ENCODE assay signal across 10 cellular contexts in genomic region chr12:27221625-27222387, GRCh38. TPM values are rescaled to one million over a fixed set of nuclear protein-coding genes. Genes with fewer than 3 reads are reported as not detected.
DNase-seq lines count a peak whose midpoint lies in the region; ATAC-seq and TF ChIP-seq lines count a peak whose summit lies in the region.
"Had no signal": no experiment of that assay in that cellular context is flagged by ENCODE, and none has a peak within 500 bp of the region (broad histone marks: within the 10 kb centered on the region; RNA-seq: fewer than 3 reads in every experiment).

No MANE protein-coding gene starts in this region.

- H3K23me2 ChIP-seq in H9 (ENCODE audit: insufficient read length, low read depth, low read length, poor library complexity, severe bottlenecking) = no peaks in the 10 kb centered on the region

- H3K23ac ChIP-seq in H9 (ENCODE audit: insufficient read length, low read depth, low read length) = no peak overlapping the region

- H2BK5ac ChIP-seq in H9 (ENCODE audit: insufficient read length, low read length) = no peak overlapping the region

- no peak overlapping the region for H3K4ac ChIP-seq in H9 (ENCODE audit: low read depth, low read length)

- H3K56ac ChIP-seq in H9 (ENCODE audit: insufficient read length, low read depth, low read length) = no peak overlapping the region

- no peaks in the 10 kb centered on the region for H3K79me1 ChIP-seq in H9 (ENCODE audit: insufficient read depth, low read depth, low read length, poor library complexity, severe bottlenecking)

- WGBS in H9 (ENCODE audit: extremely low coverage, insufficient read length, low lambda C conversion rate) = no CpG with 5 or more reads among the region's 7 CpGs

- no peak overlapping the region for H2AFZ ChIP-seq in H9 (ENCODE audit: low read length)

- no peak overlapping the region for H2BK20ac ChIP-seq in H9 (ENCODE audit: low read depth, low read length, poor library complexity, severe bottlenecking)

- H3K4me1 ChIP-seq in H9 (ENCODE audit: insufficient read depth, low read length) = no peaks in the 10 kb centered on the region

- H3K27ac ChIP-seq in H9 (ENCODE audit: insufficient read length, low read depth, low read length) = no peak overlapping the region

- TF ChIP-seq CTCF in H9 (conservative IDR thresholded peaks at IDR 0.05) = no peak

- H3K4me3 Mint-ChIP-seq in H9 = no peak overlapping the region

- no peaks in the 10 kb centered on the region for H3K36me3 Mint-ChIP-seq in H9 (ENCODE audit: insufficient read depth in 1 of 3, low read depth in 3 of 3)

- H3K14ac ChIP-seq in H9 (ENCODE audit: insufficient read depth, low read length) = no peak overlapping the region

- no peak overlapping the region for H4K5ac ChIP-seq in H9 (ENCODE audit: insufficient read length, low read depth, low read length)

- no peak overlapping the region for H4K91ac ChIP-seq in H9 (ENCODE audit: insufficient read length, low read depth, low read length)

- H3K9me3 Mint-ChIP-seq in H9 = no peaks in the 10 kb centered on the region

- no peak overlapping the region for H3K27ac Mint-ChIP-seq in H9

- H3K27me3 Mint-ChIP-seq in H9 (ENCODE audit: low read depth) = no peaks in the 10 kb centered on the region

- no peak overlapping the region for H3K9ac ChIP-seq in H9 (ENCODE audit: extremely low read depth, insufficient read length, low read length)

- H3K18ac ChIP-seq in H9 (ENCODE audit: insufficient read length, low read depth, low read length) = no peak overlapping the region

- H3K79me2 ChIP-seq in H9 (ENCODE audit: insufficient read depth, low read length) = no peaks in the 10 kb centered on the region; the same call in 1 of the 2 replicates

- H2AK5ac ChIP-seq in H9 (ENCODE audit: insufficient read length, low read length) = no peak overlapping the region

- H2BK12ac ChIP-seq in H9 (ENCODE audit: insufficient read length, low read depth, low read length) = no peak overlapping the region

- no peak overlapping the region for H3K4me2 ChIP-seq in H9 (ENCODE audit: insufficient read depth, insufficient read length, low read length)

- no peaks in the 10 kb centered on the region for H4K20me1 ChIP-seq in H9 (ENCODE audit: control insufficient read depth, insufficient read depth, insufficient read length)

- H3K9me3 ChIP-seq in H9 (ENCODE audit: control insufficient read depth, low read depth, low read length) = no peaks in the 10 kb centered on the region
- H3K9me3 ChIP-seq: sigmoid colon had no signal

- no peaks in the 10 kb centered on the region for H3K27me3 ChIP-seq in H9 (ENCODE audit: insufficient read depth, low read length)
- H3K27me3 ChIP-seq: sigmoid colon had no signal

- no peak overlapping the region for H4K8ac ChIP-seq in H9 (replicated peaks; ENCODE audit: insufficient read length, low read depth, low read length)

- H3T11ph ChIP-seq in H9 (ENCODE audit: low read length) = no peak overlapping the region

- no peak overlapping the region for H2BK15ac ChIP-seq in H9 (ENCODE audit: low read depth, low read length)

- H3K4me1 Mint-ChIP-seq in H9 = no peaks in the 10 kb centered on the region

- DNase-seq in left lobe of liver (ENCODE audit: low spot score) (no peak), kidney glomerular epithelial cell (lab: John Stamatoyannopoulos, UW) (no peak), H9 (no peak), H4 (ENCODE audit: low spot score) (no peak), T1000 (lab: John Stamatoyannopoulos, UW) (no peak)
- DNase-seq: sigmoid colon; stimulated activated naive CD8-positive, alpha-beta T cell treated with anti-CD3 and anti-CD28 coated beads, Interleukin-15, Interleukin-2, amounts not matched to agents 100 U/mL and 50 U/mL, for 24 hours had no signal

- ATAC-seq in GM18517 (IDR thresholded peaks at IDR 0.05; ENCODE audit: unreplicated experiment) (peak; percentile 79), GM21529 (IDR thresholded peaks at IDR 0.05; ENCODE audit: unreplicated experiment) (peak; percentile 76), HG03378 (IDR thresholded peaks at IDR 0.05; ENCODE audit: unreplicated experiment) (peak; percentile 68), left lobe of liver (peak; percentile 12)
- ATAC-seq: stimulated activated naive CD8-positive, alpha-beta T cell treated with anti-CD3 and anti-CD28 coated beads, Interleukin-15, Interleukin-2, amounts not matched to agents 100 U/mL and 50 U/mL, for 24 hours had no signal

- no peak overlapping the region for H2BK120ac ChIP-seq in H9 (ENCODE audit: low read depth, low read length, poor library complexity, severe bottlenecking)

RNA-seq across cellular contexts. Expression of gene STK38L, which starts 22.3 kb away (rescaled TPM):
- 7.7 TPM for total RNA-seq in left lobe of liver
- total RNA-seq in H9 (2021) = 44.9 and 47.9 TPM in 2 replicates
- total RNA-seq in H4 (2014; rRNA removed; shearing (Covaris generic)) = 14.7 and 22.7 TPM in 2 replicates

Comparison
In these comparisons a context has a peak if more than half of its experiments do, and no peak if none do; other contexts are left out.
1. ATAC-seq: peak in every context shown above with its lines; median percentile 79 in GM18517; 76 in GM21529; 68 in HG03378; 12 in left lobe of liver.